ENCODE assay signal across 22 cellular contexts in genomic region chr13:27489456-27489855, GRCh38.
"Had no signal": no experiment of that assay in that cellular context is flagged by ENCODE, and none has a peak within 500 bp of the region (broad histone marks: within the 10 kb centered on the region; RNA-seq: fewer than 3 reads in every experiment).

No MANE protein-coding gene starts in this region.

- H3K4me3 Mint-ChIP-seq: activated CD4-positive, alpha-beta memory T cell treated with anti-CD3 and anti-CD28 coated beads, Interleukin-2, amount 10 ng/mL, durations not matched to agents 7 days and 5 days; activated CD4-positive, alpha-beta T cell treated with anti-CD3 and anti-CD28 coated beads, Interleukin-2, amount 10 ng/mL, durations not matched to agents 24 days and 14 days; activated naive CD4-positive, alpha-beta T cell treated with anti-CD3 and anti-CD28 coated beads, Interleukin-2, amount 50 U/mL, for 24 hours; naive thymus-derived CD4-positive, alpha-beta T cell; neural crest cell; stimulated activated naive CD8-positive, alpha-beta T cell treated with anti-CD3 and anti-CD28 coated beads, Interleukin-15, Interleukin-2, amounts not matched to agents 100 ng/mL and 50 ng/mL, for 24 hours; T-helper 17 cell had no signal

- H3K4me1 Mint-ChIP-seq: activated CD4-positive, alpha-beta memory T cell treated with anti-CD3 and anti-CD28 coated beads, Interleukin-2, amount 10 ng/mL, durations not matched to agents 7 days and 5 days; activated CD4-positive, alpha-beta T cell treated with anti-CD3 and anti-CD28 coated beads, Interleukin-2, amount 10 ng/mL, durations not matched to agents 24 days and 14 days; activated naive CD4-positive, alpha-beta T cell treated with anti-CD3 and anti-CD28 coated beads, Interleukin-2, amount 50 U/mL, for 24 hours; naive thymus-derived CD4-positive, alpha-beta T cell; T-helper 17 cell had no signal

- H3K4me3 ChIP-seq: body of pancreas, cardiac muscle cell, esophagus muscularis mucosa, gastroesophageal sphincter, heart right ventricle, lower lobe of right lung, prostate gland, tibial artery had no signal

- H3K27ac Mint-ChIP-seq: activated CD4-positive, alpha-beta memory T cell treated with anti-CD3 and anti-CD28 coated beads, Interleukin-2, amount 10 ng/mL, durations not matched to agents 7 days and 5 days; activated CD4-positive, alpha-beta T cell treated with anti-CD3 and anti-CD28 coated beads, Interleukin-2, amount 10 ng/mL, durations not matched to agents 24 days and 14 days; activated naive CD4-positive, alpha-beta T cell treated with anti-CD3 and anti-CD28 coated beads, Interleukin-2, amount 50 U/mL, for 24 hours; naive thymus-derived CD4-positive, alpha-beta T cell; stimulated activated naive CD8-positive, alpha-beta T cell treated with anti-CD3 and anti-CD28 coated beads, Interleukin-15, Interleukin-2, amounts not matched to agents 100 ng/mL and 50 ng/mL, for 24 hours; T-helper 17 cell had no signal

- H3K36me3 Mint-ChIP-seq: activated naive CD4-positive, alpha-beta T cell treated with anti-CD3 and anti-CD28 coated beads, Interleukin-2, amount 50 U/mL, for 24 hours; naive thymus-derived CD4-positive, alpha-beta T cell had no signal

- ATAC-seq: body of pancreas; gastroesophageal sphincter; heart right ventricle; left colon; lower lobe of right lung; naive thymus-derived CD4-positive, alpha-beta T cell; T-helper 17 cell had no signal

- H3K4me1 ChIP-seq: body of pancreas, esophagus muscularis mucosa, gastroesophageal sphincter, heart right ventricle, lower lobe of right lung, prostate gland, tibial artery had no signal

- H3K9me3 ChIP-seq: body of pancreas, esophagus muscularis mucosa, gastroesophageal sphincter, heart right ventricle, lower lobe of right lung, prostate gland, tibial artery had no signal

- DNase-seq: activated CD4-positive, alpha-beta memory T cell treated with anti-CD3 and anti-CD28 coated beads, Interleukin-2, amount 10 ng/mL, durations not matched to agents 7 days and 5 days; activated CD4-positive, alpha-beta T cell treated with anti-CD3 and anti-CD28 coated beads, Interleukin-2, amount 10 ng/mL, durations not matched to agents 24 days and 14 days; activated gamma-delta T cell treated with Interleukin-2 at 50 U/mL for 16 hours; activated T-cell treated with anti-CD3 and anti-CD28 coated beads for 4 hours; body of pancreas; effector memory CD4-positive, alpha-beta T cell; heart right ventricle; left colon; lower lobe of right lung; naive thymus-derived CD4-positive, alpha-beta T cell; stimulated activated CD4-positive, alpha-beta T cell treated with anti-CD3 and anti-CD28 coated beads, Interleukin-12 subunit alpha, Interleukin-12 subunit beta, amount 100 ng/mL, for 4 hours; stimulated activated CD4-positive, alpha-beta T cell treated with anti-CD3 and anti-CD28 coated beads, Interleukin-1b, Interleukin-23, amount 100 ng/mL, for 48 hours; SW 1271; T-helper 17 cell; tibial artery had no signal

- H3K36me3 ChIP-seq: cardiac muscle cell, esophagus muscularis mucosa, gastroesophageal sphincter, heart right ventricle, lower lobe of right lung, prostate gland, tibial artery had no signal

- H3K27me3 Mint-ChIP-seq: activated CD4-positive, alpha-beta memory T cell treated with anti-CD3 and anti-CD28 coated beads, Interleukin-2, amount 10 ng/mL, durations not matched to agents 7 days and 5 days; activated CD4-positive, alpha-beta T cell treated with anti-CD3 and anti-CD28 coated beads, Interleukin-2, amount 10 ng/mL, durations not matched to agents 24 days and 14 days; activated naive CD4-positive, alpha-beta T cell treated with anti-CD3 and anti-CD28 coated beads, Interleukin-2, amount 50 U/mL, for 24 hours; stimulated activated naive CD8-positive, alpha-beta T cell treated with anti-CD3 and anti-CD28 coated beads, Interleukin-15, Interleukin-2, amounts not matched to agents 100 ng/mL and 50 ng/mL, for 24 hours; T-helper 17 cell had no signal

- H3K9me3 Mint-ChIP-seq: activated CD4-positive, alpha-beta memory T cell treated with anti-CD3 and anti-CD28 coated beads, Interleukin-2, amount 10 ng/mL, durations not matched to agents 7 days and 5 days; activated CD4-positive, alpha-beta T cell treated with anti-CD3 and anti-CD28 coated beads, Interleukin-2, amount 10 ng/mL, durations not matched to agents 24 days and 14 days; activated naive CD4-positive, alpha-beta T cell treated with anti-CD3 and anti-CD28 coated beads, Interleukin-2, amount 50 U/mL, for 24 hours; naive thymus-derived CD4-positive, alpha-beta T cell; neural crest cell; stimulated activated naive CD8-positive, alpha-beta T cell treated with anti-CD3 and anti-CD28 coated beads, Interleukin-15, Interleukin-2, amounts not matched to agents 100 ng/mL and 50 ng/mL, for 24 hours had no signal

- H3K27ac ChIP-seq: body of pancreas, cardiac muscle cell, esophagus muscularis mucosa, gastroesophageal sphincter, heart right ventricle, lower lobe of right lung, prostate gland, tibial artery had no signal

- H3K27me3 ChIP-seq: body of pancreas, cardiac muscle cell, esophagus muscularis mucosa, heart right ventricle had no signal
